In genomic region chrY:7736966-7737365, GRCh38 we compare ENCODE assay signal across 16 cellular contexts.
DNase-seq lines count a peak whose midpoint lies in the region; ATAC-seq, FAIRE-seq and TF ChIP-seq lines count a peak whose summit lies in the region.
"Had no signal": no experiment of that assay in that cellular context is flagged by ENCODE, and none has a peak within 500 bp of the region (broad histone marks: within the 10 kb centered on the region; RNA-seq: fewer than 3 reads in every experiment).

No MANE protein-coding gene starts in this region.

- no peak overlapping the region for H3K4me3 ChIP-seq in bronchial epithelial cell (ENCODE audit: low read depth, low read length)
- no peak overlapping the region for H3K4me3 ChIP-seq in epithelial cell of esophagus (ENCODE audit: low read length)
- H3K4me3 ChIP-seq: A549, GM23338 had no signal

- no peak for ATAC-seq in HG03039 (IDR thresholded peaks at IDR 0.05; ENCODE audit: unreplicated experiment)
- no peak for ATAC-seq in GM19463 (IDR thresholded peaks at IDR 0.05; ENCODE audit: unreplicated experiment)
- ATAC-seq in HG03159 (IDR thresholded peaks at IDR 0.05; ENCODE audit: unreplicated experiment): no peak
- ATAC-seq: A549, GM23338 had no signal

- DNase-seq in HT1080 (ENCODE audit: low read depth) (peak; percentile 12), bronchial epithelial cell (ENCODE audit: low read depth) (peak; percentile 44), epithelial cell of esophagus (ENCODE audit: low read depth) (peak; percentile 41), renal cortical epithelial cell (ENCODE audit: low read depth) (peak; percentile 32), kidney tubule cell (ENCODE audit: low spot score) (no peak)
- DNase-seq: BE2C; CD4-positive, alpha-beta memory T cell; DMS153; DND-41; H7 had no signal

- no peak for TF ChIP-seq CTCF in bronchial epithelial cell (IDR thresholded peaks at IDR 0.05; ENCODE audit: insufficient read depth, low read length, severe bottlenecking)
- TF ChIP-seq CTCF in epithelial cell of esophagus (IDR thresholded peaks at IDR 0.05; ENCODE audit: insufficient read depth, low read depth, low read length, missing control alignments): no peak

- no peak for FAIRE-seq in bronchial epithelial cell (lab: Jason Lieb, UNC)
- FAIRE-seq: A549, HTR-8/SVneo had no signal

- no peaks in the 10 kb centered on the region for H3K27me3 ChIP-seq in bronchial epithelial cell (ENCODE audit: control insufficient read depth, insufficient read depth, low read length)
- H3K27me3 ChIP-seq: BE2C had no signal

- no peaks in the 10 kb centered on the region for H3K36me3 ChIP-seq in bronchial epithelial cell (ENCODE audit: control insufficient read depth, insufficient read depth, low read length)
- H3K36me3 ChIP-seq: BE2C had no signal
